Comparison of ENCODE assay signal across 1 cellular context in the genomic region with DNA sequence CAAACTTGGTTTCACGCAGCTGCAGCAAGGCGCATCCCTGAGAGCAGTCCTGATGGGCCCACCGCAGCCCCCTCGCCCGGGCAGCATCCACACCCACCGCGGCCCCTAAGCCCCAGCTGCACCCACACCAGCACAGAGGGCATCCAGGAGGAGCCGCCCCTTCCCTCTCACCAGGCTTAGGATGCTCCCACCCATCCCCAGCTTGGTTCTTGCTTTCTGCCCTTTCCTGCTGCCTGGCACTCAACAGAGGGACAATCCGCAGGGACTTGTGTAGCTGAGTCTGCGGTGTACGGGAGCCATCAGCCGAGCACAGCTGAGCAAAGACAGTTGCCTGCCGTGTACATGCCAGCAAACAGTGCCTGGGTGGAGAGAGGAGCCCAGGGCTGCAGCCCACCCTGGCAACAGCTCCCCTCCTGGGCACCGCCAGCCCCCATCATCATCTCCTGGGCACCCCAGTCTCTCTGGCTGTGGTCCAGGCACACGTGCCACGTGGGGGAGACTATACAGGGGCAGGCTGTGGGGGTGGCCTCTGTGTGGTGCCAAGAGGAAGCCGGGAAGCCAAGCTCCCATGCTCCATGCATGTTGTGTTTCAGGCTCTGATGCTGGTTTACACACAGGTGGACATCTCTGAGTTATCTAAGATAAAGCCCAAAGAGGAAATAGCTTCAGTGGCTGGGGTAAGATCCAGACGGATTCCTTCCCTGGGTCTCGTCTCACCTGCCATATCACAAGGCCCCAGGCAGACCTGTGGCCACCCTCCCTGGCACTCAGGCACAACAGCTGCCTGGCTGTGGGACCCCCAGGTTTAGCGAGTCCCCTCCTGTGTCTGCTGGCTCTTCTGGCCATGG.
TF ChIP-seq lines count a peak whose summit lies in the region.

No MANE protein-coding gene starts in this region.

TF ChIP-seq in endothelial cell of umbilical vein, 7 proteins besides CTCF, POLR2A, EP300 and RAD21:
- TF ChIP-seq POLR2AphosphoS5 (IDR thresholded peaks at IDR 0.05; ENCODE audit: insufficient read depth, low read depth, low read length) (no peak), FOS (IDR thresholded peaks at IDR 0.05; ENCODE audit: borderline replicate concordance, insufficient read depth, low read length) (no peak), GATA2 (IDR thresholded peaks at IDR 0.05; ENCODE audit: insufficient read depth, insufficient read length, low read depth, low read length) (no peak), EZH2 (IDR thresholded peaks at IDR 0.05; ENCODE audit: borderline replicate concordance, low read depth, low read length, severe bottlenecking) (no peak), JUN (IDR thresholded peaks at IDR 0.05; ENCODE audit: borderline replicate concordance, insufficient read depth, insufficient read length, low read depth) (no peak), MYC (IDR thresholded peaks at IDR 0.05; ENCODE audit: low read depth, low read length) (no peak)
- TF ChIP-seq, protein P1, sequence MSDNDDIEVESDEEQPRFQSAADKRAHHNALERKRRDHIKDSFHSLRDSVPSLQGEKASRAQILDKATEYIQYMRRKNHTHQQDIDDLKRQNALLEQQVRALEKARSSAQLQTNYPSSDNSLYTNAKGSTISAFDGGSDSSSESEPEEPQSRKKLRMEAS (IDR thresholded peaks at IDR 0.05; ENCODE audit: insufficient read depth, insufficient read length): no peak
